Comparison of ENCODE assay signal across 8 cellular contexts in genomic region chr15:81265944-81266775, GRCh38. TPM values are rescaled to one million over a fixed set of nuclear protein-coding genes. Genes with fewer than 3 reads are reported as not detected.
A peak's percentile ranks its signal among the peaks of the same experiment; 100 is the strongest.
DNase-seq lines count a peak whose midpoint lies in the region; ATAC-seq and FAIRE-seq lines count a peak whose summit lies in the region.

No MANE protein-coding gene starts in this region.

- CTCF ChIA-PET in T-cell (lab: Charles Lee), result interaction anchor here (0.5 to 4.1 kb wide), 94 partner anchors 9 to 1833 kb away, joined by 3 to 67 read pairs (median 4); partner anchors contain the start of genes STARD5 (in 1 of the 2) and TLNRD1 (in 1 of the 2)

- 9% methylated on average over 14 of the region's 14 CpGs for WGBS in right cardiac atrium

- no peaks in the 10 kb centered on the region for H3K27me3 ChIP-seq in right cardiac atrium (ENCODE audit: control insufficient read depth, insufficient read depth)

- H3K36me3 Mint-ChIP-seq in T-cell, result no peaks in the 10 kb centered on the region

- no peaks in the 10 kb centered on the region for H3K9me3 Mint-ChIP-seq in T-cell

- H3K4me3 Mint-ChIP-seq in T-cell, result peak overlapping the region; percentile 64 to 72 (median 64)

- ATAC-seq in HG02943 (IDR thresholded peaks at IDR 0.05; ENCODE audit: low read depth, unreplicated experiment), result peak; percentile 80
- ATAC-seq in T-cell (replicated peaks in 1 of 4), result peak; percentile 89 to 91 (median 90)
- ATAC-seq in right cardiac atrium, result peak; percentile 93 to 95
- ATAC-seq in sciatic nerve, result peak; percentile 94
- ATAC-seq in GM18873 (IDR thresholded peaks at IDR 0.05; ENCODE audit: low FRiP score, unreplicated experiment), result no peak

- POLR2A ChIA-PET in T-cell (lab: Charles Lee), result interaction anchor here in 1 of 2 donors (0.5 kb wide), 1 partner anchor 292 kb away, joined by 4 read pairs; no protein-coding TSS in a partner anchor

- no peak overlapping the region for H3K4me3 ChIP-seq in right cardiac atrium (ENCODE audit: low read length)

- no peaks in the 10 kb centered on the region for H3K4me1 ChIP-seq in right cardiac atrium (ENCODE audit: control insufficient read depth, insufficient read depth, low read length)

- peaks cover 27 to 37% (median 36%) of the 10 kb centered on the region in 3 donors for H3K4me1 Mint-ChIP-seq in T-cell

- FAIRE-seq in GM18507 (lab: Jason Lieb, UNC), result peak; percentile 84

- peak overlapping the region in 1 of 2 donors; percentile 40 for H3K27ac Mint-ChIP-seq in T-cell

- intact Hi-C loops in right cardiac atrium (cut with DNase I) (loop anchor here (2.0 to 10.0 kb wide), 7 partner anchors 101 to 291 kb away; no protein-coding TSS in a partner anchor), sciatic nerve (cut with DNase I) (loop anchor here (2.0 to 5.0 kb wide), 2 partner anchors 109 to 161 kb away; no protein-coding TSS in a partner anchor)

- DNase-seq in GM18507 (ENCODE audit: extremely low spot score, insufficient read length, low read depth) (peak; percentile 66), NCI-H1694 treated with DMSO at 0.1 percent for 48 hours (lab: John Stamatoyannopoulos, UW) (peak; percentile 72), T-cell (peak; percentile 47 to 84 (median 75)), amniotic epithelial cell (ENCODE audit: low read depth) (peak; percentile 68), right cardiac atrium (peak; percentile 82 to 89 (median 86)), sciatic nerve (ENCODE audit: low spot score) (peak; percentile 92)

- no peaks in the 10 kb centered on the region for H3K9me3 ChIP-seq in right cardiac atrium (ENCODE audit: control insufficient read depth, low read length)

- H3K27me3 Mint-ChIP-seq in T-cell, result no peaks in the 10 kb centered on the region

- no peak overlapping the region for H3K27ac ChIP-seq in right cardiac atrium (ENCODE audit: low read length)

RNA-seq across cellular contexts. Expression of gene STARD5, which starts 57.8 kb away (rescaled TPM):
- 1 to 10 TPM; 5.8 to 8.5 (median 7.3) TPM for total RNA-seq in T-cell
- total RNA-seq in right cardiac atrium, result 1 to 10 TPM; 1.7 to 5.3 (median 3.3) TPM
- 2.7 TPM for polyA plus RNA-seq in right cardiac atrium
- 6.1 TPM for total RNA-seq in sciatic nerve
